Comparison of ENCODE assay signal across 26 cellular contexts in genomic region chr22:50061141-50061823, GRCh38. TPM values are rescaled to one million over a fixed set of nuclear protein-coding genes. Genes with fewer than 3 reads are reported as not detected.
"Had no signal": no experiment of that assay in that cellular context is flagged by ENCODE, and none has a peak within 500 bp of the region (broad histone marks: within the 10 kb centered on the region; RNA-seq: fewer than 3 reads in every experiment).

No MANE protein-coding gene starts in this region.

- H3K36me3 ChIP-seq: brain microvascular endothelial cell, gastrocnemius medialis, left ventricle myocardium inferior, spleen had no signal

- H3K4me1 Mint-ChIP-seq: activated CD4-positive, alpha-beta T cell treated with anti-CD3 and anti-CD28 coated beads, Interleukin-2, amount 10 ng/mL, durations not matched to agents 7 days and 5 days had no signal

- H3K9me3 Mint-ChIP-seq: activated CD4-positive, alpha-beta T cell treated with anti-CD3 and anti-CD28 coated beads, Interleukin-2, amount 10 ng/mL, durations not matched to agents 7 days and 5 days; activated naive CD4-positive, alpha-beta T cell treated with anti-CD3 and anti-CD28 coated beads for 36 hours; activated T-cell treated with anti-CD3 and anti-CD28 coated beads, Interleukin-2, amount 50 U/mL, for 24 hours; activated T-helper 2 cell treated with anti-CD3 and anti-CD28 coated beads, Interferon-gamma antibody, Interleukin-2, Interleukin-4, amounts not matched to agents 10 μg/mL and 5 μg/mL and 100 μg/mL, durations not matched to agents 14 hours and 24 hours and 36 hours; naive thymus-derived CD4-positive, alpha-beta T cell had no signal

- H3K4me3 Mint-ChIP-seq: activated CD4-positive, alpha-beta T cell treated with anti-CD3 and anti-CD28 coated beads, Interleukin-2, amount 10 ng/mL, durations not matched to agents 7 days and 5 days; activated CD8-positive, alpha-beta T cell treated with anti-CD3 and anti-CD28 coated beads, Interleukin-2, amount 10 ng/mL, durations not matched to agents 7 days and 5 days; activated naive CD4-positive, alpha-beta T cell treated with anti-CD3 and anti-CD28 coated beads for 36 hours; activated T-cell treated with anti-CD3 and anti-CD28 coated beads, Interleukin-2, amount 50 U/mL, for 24 hours; naive thymus-derived CD4-positive, alpha-beta T cell had no signal

- ATAC-seq: activated CD8-positive, alpha-beta T cell treated with anti-CD3 and anti-CD28 coated beads, Interleukin-2, amount 10 ng/mL, durations not matched to agents 7 days and 5 days; esophagus mucosa; gastrocnemius medialis; naive thymus-derived CD4-positive, alpha-beta T cell had no signal

- H3K4me1 ChIP-seq: gastrocnemius medialis had no signal

- DNase-seq: activated CD4-positive, alpha-beta T cell treated with anti-CD3 and anti-CD28 coated beads, Interleukin-2, amount 10 ng/mL, durations not matched to agents 7 days and 5 days; activated CD4-positive, CD25-positive, alpha-beta regulatory T cell; activated CD8-positive, alpha-beta T cell treated with anti-CD3 and anti-CD28 coated beads, Interleukin-2, amount 10 ng/mL, durations not matched to agents 7 days and 5 days; activated naive CD4-positive, alpha-beta T cell treated with anti-CD3 and anti-CD28 coated beads for 36 hours; activated T-cell treated with anti-CD3 and anti-CD28 coated beads, Interleukin-2, amount 50 U/mL, for 24 hours; anterior cingulate cortex; brain microvascular endothelial cell; cortex of kidney; gastrocnemius medialis; head of caudate nucleus; left ventricle myocardium inferior; mesenchymal stem cell; naive thymus-derived CD4-positive, alpha-beta T cell; nucleus accumbens; spleen; stimulated activated CD8-positive, alpha-beta memory T cell treated with anti-CD3 and anti-CD28 coated beads, Interleukin-4, amount 100 ng/mL, for 48 hours; stimulated activated naive CD4-positive, alpha-beta T cell; T-helper 1 cell; T-helper 9 cell had no signal

- H3K4me3 ChIP-seq: gastrocnemius medialis, left ventricle myocardium inferior, spleen had no signal

- H3K36me3 Mint-ChIP-seq: naive thymus-derived CD4-positive, alpha-beta T cell had no signal

- H3K27ac ChIP-seq: brain microvascular endothelial cell, gastrocnemius medialis, left ventricle myocardium inferior had no signal

- H3K9me3 ChIP-seq: gastrocnemius medialis, left ventricle myocardium inferior, spleen had no signal

- H3K27ac Mint-ChIP-seq: activated CD4-positive, alpha-beta T cell treated with anti-CD3 and anti-CD28 coated beads, Interleukin-2, amount 10 ng/mL, durations not matched to agents 7 days and 5 days; activated CD8-positive, alpha-beta T cell treated with anti-CD3 and anti-CD28 coated beads, Interleukin-2, amount 10 ng/mL, durations not matched to agents 7 days and 5 days; activated naive CD4-positive, alpha-beta T cell treated with anti-CD3 and anti-CD28 coated beads for 36 hours; activated T-cell treated with anti-CD3 and anti-CD28 coated beads, Interleukin-2, amount 50 U/mL, for 24 hours; activated T-helper 2 cell treated with anti-CD3 and anti-CD28 coated beads, Interferon-gamma antibody, Interleukin-2, Interleukin-4, amounts not matched to agents 10 μg/mL and 5 μg/mL and 100 μg/mL, durations not matched to agents 14 hours and 24 hours and 36 hours; naive thymus-derived CD4-positive, alpha-beta T cell had no signal

RNA-seq across cellular contexts. Expression of gene TTLL8, which starts 3.2 kb away (rescaled TPM):
- total RNA-seq: activated CD4-positive, alpha-beta T cell treated with anti-CD3 and anti-CD28 coated beads, Interleukin-2, amount 10 ng/mL, durations not matched to agents 7 days and 5 days; activated CD8-positive, alpha-beta T cell treated with anti-CD3 and anti-CD28 coated beads, Interleukin-2, amount 10 ng/mL, durations not matched to agents 7 days and 5 days; activated naive CD4-positive, alpha-beta T cell treated with anti-CD3 and anti-CD28 coated beads for 36 hours; activated T-helper 2 cell treated with anti-CD3 and anti-CD28 coated beads, Interferon-gamma antibody, Interleukin-2, Interleukin-4, amounts not matched to agents 10 μg/mL and 5 μg/mL and 100 μg/mL, durations not matched to agents 14 hours and 24 hours and 36 hours; esophagus mucosa; gastrocnemius medialis; kidney; left ventricle myocardium inferior; mucosa of gallbladder; naive thymus-derived CD4-positive, alpha-beta T cell; renal cortical epithelial cell; spleen; urinary bladder had no signal
- polyA plus RNA-seq: naive thymus-derived CD4-positive, alpha-beta T cell; spleen; thymus; urinary bladder had no signal

RNA-seq across cellular contexts. Expression of gene MLC1, which starts 23.9 kb away (rescaled TPM):
- total RNA-seq: activated T-helper 2 cell treated with anti-CD3 and anti-CD28 coated beads, Interferon-gamma antibody, Interleukin-2, Interleukin-4, amounts not matched to agents 10 μg/mL and 5 μg/mL and 100 μg/mL, durations not matched to agents 14 hours and 24 hours and 36 hours; esophagus mucosa; renal cortical epithelial cell had no signal

RNA-seq across cellular contexts. Expression of gene MOV10L1, which starts 28.5 kb away (rescaled TPM):
- total RNA-seq: activated CD4-positive, alpha-beta T cell treated with anti-CD3 and anti-CD28 coated beads, Interleukin-2, amount 10 ng/mL, durations not matched to agents 7 days and 5 days; activated CD8-positive, alpha-beta T cell treated with anti-CD3 and anti-CD28 coated beads, Interleukin-2, amount 10 ng/mL, durations not matched to agents 7 days and 5 days; activated naive CD4-positive, alpha-beta T cell treated with anti-CD3 and anti-CD28 coated beads for 36 hours; naive thymus-derived CD4-positive, alpha-beta T cell; renal cortical epithelial cell had no signal
- polyA plus RNA-seq: naive thymus-derived CD4-positive, alpha-beta T cell had no signal

RNA-seq across cellular contexts. Expression of gene IL17REL, which starts 48.7 kb away (rescaled TPM):
- total RNA-seq: activated CD4-positive, alpha-beta T cell treated with anti-CD3 and anti-CD28 coated beads, Interleukin-2, amount 10 ng/mL, durations not matched to agents 7 days and 5 days; activated CD8-positive, alpha-beta T cell treated with anti-CD3 and anti-CD28 coated beads, Interleukin-2, amount 10 ng/mL, durations not matched to agents 7 days and 5 days; activated T-helper 2 cell treated with anti-CD3 and anti-CD28 coated beads, Interferon-gamma antibody, Interleukin-2, Interleukin-4, amounts not matched to agents 10 μg/mL and 5 μg/mL and 100 μg/mL, durations not matched to agents 14 hours and 24 hours and 36 hours; esophagus mucosa; gastrocnemius medialis; left ventricle myocardium inferior; naive thymus-derived CD4-positive, alpha-beta T cell; renal cortical epithelial cell; urinary bladder had no signal
- polyA plus RNA-seq: naive thymus-derived CD4-positive, alpha-beta T cell had no signal
